1 cellular context compared by ENCODE assay signal in the genomic region with DNA sequence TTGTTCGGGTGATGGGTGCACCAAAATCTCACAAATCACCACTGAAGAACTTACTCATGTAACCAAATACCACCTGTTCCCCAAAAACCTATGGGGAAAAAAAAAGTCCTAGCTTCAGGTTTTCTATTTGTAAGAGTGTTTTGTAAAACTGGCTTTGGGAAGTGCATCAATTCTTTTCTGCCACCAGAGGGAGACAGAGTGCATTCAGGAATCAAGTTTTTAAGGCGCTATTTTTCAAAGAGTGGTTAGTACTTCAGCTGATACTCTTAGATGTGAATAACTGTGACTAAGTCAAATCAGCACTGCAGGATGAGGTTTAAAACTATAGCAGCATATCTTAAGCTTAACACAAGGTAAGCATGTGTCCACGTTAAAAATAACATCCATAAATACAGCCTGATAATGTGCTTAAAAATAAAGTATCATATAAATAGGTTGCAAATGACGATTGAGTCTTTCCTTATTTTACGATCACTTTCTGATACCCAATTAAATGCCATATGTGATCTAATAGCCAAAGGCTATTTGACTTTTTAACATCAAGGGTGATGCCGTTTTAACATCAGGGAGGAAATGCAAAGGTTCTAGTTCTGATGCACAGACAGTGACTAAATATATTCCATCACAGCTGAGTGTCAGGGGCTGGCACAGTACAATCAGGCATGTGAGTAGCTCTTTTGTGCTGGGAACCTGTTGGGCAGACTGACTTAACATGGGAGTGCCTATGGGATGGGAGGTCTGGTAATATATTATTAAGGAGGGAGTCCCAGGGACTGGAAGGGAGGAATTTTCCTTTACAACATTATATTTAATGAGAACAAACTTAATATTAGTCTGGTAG.
TF ChIP-seq lines count a peak whose summit lies in the region.

No MANE protein-coding gene starts in this region.

TF ChIP-seq in GM23338, 12 proteins besides CTCF, POLR2A, EP300 and RAD21 (continued from another document):
- no peak for TF ChIP-seq ZNF462 (CRISPR knock-in tag; IDR thresholded peaks at IDR 0.05)
- no peak for TF ChIP-seq JUNB (IDR thresholded peaks at IDR 0.05; ENCODE audit: unreplicated experiment)
- TF ChIP-seq NANOG (IDR thresholded peaks at IDR 0.05; ENCODE audit: borderline replicate concordance) = no peak
